Comparison of ENCODE assay signal across 21 cellular contexts in the genomic region with DNA sequence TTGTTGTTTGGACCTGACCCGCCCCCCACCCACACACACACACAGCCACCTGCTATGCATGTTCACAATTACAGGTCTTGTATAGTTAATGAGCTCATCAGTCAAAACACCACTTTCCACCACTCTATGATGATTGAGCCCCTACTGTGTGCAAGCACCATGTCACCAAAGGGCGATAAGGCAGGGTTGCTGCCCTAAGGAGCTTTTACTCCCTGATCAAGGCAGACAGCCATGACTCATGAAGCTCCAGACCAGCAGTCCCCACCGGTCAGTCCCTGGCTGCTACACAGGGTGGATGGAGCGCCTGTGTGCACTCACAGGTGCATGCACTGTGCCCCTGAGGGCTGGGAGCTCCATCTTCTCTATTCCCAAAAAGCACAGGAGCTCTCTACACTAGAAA.
"Had no signal": no experiment of that assay in that cellular context is flagged by ENCODE, and none has a peak within 500 bp of the region (broad histone marks: within the 10 kb centered on the region; RNA-seq: fewer than 3 reads in every experiment).

No MANE protein-coding gene starts in this region.

- H3K27me3 ChIP-seq: adrenal gland, right atrium auricular region, upper lobe of left lung had no signal

- H3K4me1 Mint-ChIP-seq: activated T-helper 17 cell treated with anti-CD3 and anti-CD28 coated beads, Interleukin-2, amount 50 U/mL, for 72 hours; immature natural killer cell; mesothelial cell of epicardium had no signal

- H3K27ac Mint-ChIP-seq: activated naive CD8-positive, alpha-beta T cell; activated T-cell treated with anti-CD3 and anti-CD28 coated beads, Interleukin-2, amount 50 U/mL, for 24 hours; activated T-helper 17 cell treated with anti-CD3 and anti-CD28 coated beads, Interleukin-2, amount 50 U/mL, for 72 hours; immature natural killer cell; mesothelial cell of epicardium; naive thymus-derived CD8-positive, alpha-beta T cell; neural progenitor cell; progenitor cell of endocrine pancreas had no signal

- ATAC-seq: activated T-helper 17 cell treated with anti-CD3 and anti-CD28 coated beads, Interleukin-2, amount 50 U/mL, for 72 hours; naive thymus-derived CD8-positive, alpha-beta T cell; stimulated activated naive CD8-positive, alpha-beta T cell treated with anti-CD3 and anti-CD28 coated beads, Interleukin-15, Interleukin-2, amounts not matched to agents 100 U/mL and 50 U/mL, for 24 hours had no signal

- H3K4me3 ChIP-seq: adrenal gland, left ventricle myocardium inferior, neural progenitor cell, right atrium auricular region, upper lobe of left lung had no signal

- H3K36me3 ChIP-seq: adrenal gland, left ventricle myocardium inferior, neural progenitor cell, right atrium auricular region, upper lobe of left lung had no signal

- H3K9me3 ChIP-seq: left ventricle myocardium inferior, right atrium auricular region, upper lobe of left lung had no signal

- DNase-seq: activated CD4-positive, alpha-beta T cell treated with anti-CD3 and anti-CD28 coated beads, Interleukin-2, amount 50 U/mL, for 4 hours; activated CD8-positive, alpha-beta memory T cell treated with anti-CD3 and anti-CD28 coated beads for 24 hours; activated CD8-positive, alpha-beta memory T cell treated with anti-CD3 and anti-CD28 coated beads, Interleukin-2, amount 50 U/mL, for 4 hours; activated T-cell treated with anti-CD3 and anti-CD28 coated beads, Interleukin-2, amount 50 U/mL, for 24 hours; adrenal gland; central memory CD4-positive, alpha-beta T cell; dermis blood vessel endothelial cell; effector CD8-positive, alpha-beta T cell; foreskin melanocyte; immature natural killer cell; left ventricle myocardium inferior; naive thymus-derived CD8-positive, alpha-beta T cell; stimulated activated CD4-positive, alpha-beta T cell treated with anti-CD3 and anti-CD28 coated beads, Interleukin-4, amount 100 ng/mL, for 4 hours; stimulated activated naive CD8-positive, alpha-beta T cell treated with anti-CD3 and anti-CD28 coated beads, Interleukin-15, Interleukin-2, amounts not matched to agents 100 U/mL and 50 U/mL, for 24 hours; upper lobe of left lung had no signal

- H3K36me3 Mint-ChIP-seq: activated naive CD8-positive, alpha-beta T cell; immature natural killer cell; mesothelial cell of epicardium; naive thymus-derived CD8-positive, alpha-beta T cell; neural progenitor cell had no signal

- H3K9me3 Mint-ChIP-seq: activated T-cell treated with anti-CD3 and anti-CD28 coated beads, Interleukin-2, amount 50 U/mL, for 24 hours; activated T-helper 17 cell treated with anti-CD3 and anti-CD28 coated beads, Interleukin-2, amount 50 U/mL, for 72 hours; immature natural killer cell; mesothelial cell of epicardium had no signal

- H3K4me1 ChIP-seq: adrenal gland had no signal

- H3K4me3 Mint-ChIP-seq: activated naive CD8-positive, alpha-beta T cell; activated T-cell treated with anti-CD3 and anti-CD28 coated beads, Interleukin-2, amount 50 U/mL, for 24 hours; activated T-helper 17 cell treated with anti-CD3 and anti-CD28 coated beads, Interleukin-2, amount 50 U/mL, for 72 hours; immature natural killer cell; mesothelial cell of epicardium; naive thymus-derived CD8-positive, alpha-beta T cell; neural progenitor cell had no signal
